In genomic region chr5:124806026-124806856, GRCh38 we compare ENCODE assay signal across 8 cellular contexts.
DNase-seq lines count a peak whose midpoint lies in the region; FAIRE-seq and TF ChIP-seq lines count a peak whose summit lies in the region.

No MANE protein-coding gene starts in this region.

- in situ Hi-C loops in GM13977 (cut with MboI; ENCODE audit: low pct_unique_long_range_greater_than_20kb, low sequenced_read_pairs, unreplicated experiment): no loop called here

- DNase-seq in HuH-7.5 (ENCODE audit: low spot score) (peak; percentile 43), RCC 7860 (ENCODE audit: low spot score) (peak; percentile 84), foreskin melanocyte (peak; percentile 26), nucleus accumbens (lab: John Stamatoyannopoulos, UW) (peak in 35 of 56 donors; percentile 2 to 80 (median 16)), GM13977 (ENCODE audit: low spot score) (no peak), NOMO-1 treated with dmso at 0.1 percent for 144 hours (lab: John Stamatoyannopoulos, UW; ENCODE audit: unreplicated experiment) (no peak)
- no peak for DNase-seq in activated naive CD4-positive, alpha-beta T cell (lab: John Stamatoyannopoulos, UW)
- DNase-seq in stimulated activated CD8-positive, alpha-beta memory T cell treated with anti-CD3 and anti-CD28 coated beads, Interleukin-4, amount 100 ng/mL, for 48 hours: no peak

- TF ChIP-seq CTCF in GM13977 (IDR thresholded peaks at IDR 0.05; ENCODE audit: extremely low read depth, insufficient read depth, missing control alignments): no peak

- peak; percentile 82 for FAIRE-seq in RCC 7860 (lab: Jason Lieb, UNC)

Comparison
In these comparisons a context has a peak if more than half of its experiments do, and no peak if none do; other contexts are left out.
1. DNase-seq: peak in HuH-7.5 (single experiment), RCC 7860 (single experiment), foreskin melanocyte (single experiment) and nucleus accumbens (35 of 56); none in activated naive CD4-positive, alpha-beta T cell (0 of 4), GM13977 (single experiment), stimulated activated CD8-positive, alpha-beta memory T cell treated with anti-CD3 and anti-CD28 coated beads, Interleukin-4, amount 100 ng/mL, for 48 hours (single experiment) and NOMO-1 treated with dmso at 0.1 percent for 144 hours (single experiment).